22 cellular contexts compared by ENCODE assay signal in the genomic region with DNA sequence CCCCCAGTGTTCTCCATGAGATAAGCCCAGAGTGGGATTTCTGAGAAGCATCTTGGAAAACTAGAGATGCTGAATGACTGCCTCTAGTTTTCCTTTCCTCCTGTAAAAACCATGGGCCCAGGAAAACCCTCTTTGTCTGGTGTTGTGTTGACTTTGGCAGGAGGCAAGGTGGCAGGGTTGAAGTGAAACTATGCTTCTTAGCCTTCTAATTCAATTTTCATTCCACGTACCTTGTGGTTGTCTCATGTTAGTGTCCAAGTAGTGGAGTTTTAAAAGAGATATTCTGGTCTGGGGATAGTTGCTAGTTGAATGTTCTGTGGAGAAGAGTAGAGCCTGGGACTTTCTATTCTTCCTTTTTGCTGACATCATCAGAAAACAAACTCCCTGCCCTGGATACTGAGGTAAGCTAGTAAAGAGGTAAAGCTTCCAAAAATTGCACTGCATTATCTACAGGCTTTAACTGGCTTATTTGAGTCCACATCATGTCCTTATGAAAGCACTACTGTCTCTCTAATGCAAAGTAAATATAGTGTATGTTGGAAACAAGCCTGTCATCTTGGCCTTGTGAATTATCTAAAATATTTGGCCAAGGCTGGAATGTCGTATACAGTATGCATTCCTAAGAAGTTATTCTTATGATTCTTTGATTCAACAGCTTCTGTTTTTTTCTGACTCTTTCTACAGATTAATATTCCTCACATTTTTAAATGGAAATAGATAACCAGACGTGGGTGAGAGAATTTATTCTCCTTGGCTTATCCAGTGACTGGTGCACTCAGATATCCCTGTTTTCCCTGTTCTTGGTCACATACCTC. TPM values are rescaled to one million over a fixed set of nuclear protein-coding genes. Genes with fewer than 3 reads are reported as not detected.
DNase-seq lines count a peak whose midpoint lies in the region; ATAC-seq and TF ChIP-seq lines count a peak whose summit lies in the region.
"Had no signal": no experiment of that assay in that cellular context is flagged by ENCODE, and none has a peak within 500 bp of the region (broad histone marks: within the 10 kb centered on the region; RNA-seq: fewer than 3 reads in every experiment).

A gene with protein sequence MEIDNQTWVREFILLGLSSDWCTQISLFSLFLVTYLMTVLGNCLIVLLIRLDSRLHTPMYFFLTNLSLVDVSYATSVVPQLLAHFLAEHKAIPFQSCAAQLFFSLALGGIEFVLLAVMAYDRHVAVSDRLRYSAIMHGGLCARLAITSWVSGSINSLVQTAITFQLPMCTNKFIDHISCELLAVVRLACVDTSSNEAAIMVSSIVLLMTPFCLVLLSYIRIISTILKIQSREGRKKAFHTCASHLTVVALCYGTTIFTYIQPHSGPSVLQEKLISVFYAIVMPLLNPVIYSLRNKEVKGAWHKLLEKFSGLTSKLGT (plus strand): TSS at position 708 of the 815 bp plus-strand sequence. CDS start 0 bp downstream, at position 708.

- no peak within 1 kb of the TSS for H3K4me2 ChIP-seq in PC-3 (ENCODE audit: low read length)

- no peaks in the 10 kb centered on the region for H3F3A ChIP-seq in PC-3 (ENCODE audit: low read length, unreplicated experiment)

- POLR2A ChIA-PET in PC-3 (lab: Charles Lee; ENCODE audit: unreplicated experiment): no interaction called here

- TF ChIP-seq CTCF in AG09309 (IDR thresholded peaks at IDR 0.05; ENCODE audit: control insufficient read depth, insufficient read depth, low read depth, low read length, missing control alignments) (no peak), PC-3 (conservative IDR thresholded peaks at IDR 0.05; ENCODE audit: low read depth, low read length) (no peak), nephron progenitor cell (IDR thresholded peaks at IDR 0.05) (no peak), gastroesophageal sphincter (IDR thresholded peaks at IDR 0.05) (no peak)

- BruUV-seq in PC-3 (replicated peaks; lab: Mats Ljungman, UMichigan): no TSS peak

- H3K4me1 Mint-ChIP-seq in nephron progenitor cell: no peaks in the 10 kb centered on the region

- no peaks in the 10 kb centered on the region for H3K79me2 ChIP-seq in PC-3 (ENCODE audit: low read length)

- H3K27ac ChIP-seq in PC-3 (ENCODE audit: low read length) (no peak within 1 kb of the TSS), gastroesophageal sphincter (no peak within 1 kb of the TSS)
- H3K27ac ChIP-seq: C4-2B, cardiac muscle cell, esophagus squamous epithelium, neutrophil had no signal

- peaks cover 10% of the 10 kb centered on the region for H3K27me3 Mint-ChIP-seq in nephron progenitor cell (ENCODE audit: low read depth, poor library complexity)
- H3K27me3 Mint-ChIP-seq: activated CD4-positive, alpha-beta T cell treated with anti-CD3 and anti-CD28 coated beads, Interleukin-2, amount 10 ng/mL, durations not matched to agents 7 days and 5 days had no signal

- ATAC-seq in PC-3 (peak; percentile 64), gastroesophageal sphincter (no peak)
- ATAC-seq: left lobe of liver, mucosa of descending colon, sciatic nerve had no signal

- no peak for TF ChIP-seq POLR2A in gastroesophageal sphincter (IDR thresholded peaks at IDR 0.05)

- intact Hi-C loops in PC-3 (cut with micrococcal nuclease): no loop called here

- H3K4me3 ChIP-seq in AG09309 (ENCODE audit: control insufficient read depth, low read depth, low read length) (no peak within 1 kb of the TSS), PC-3 (ENCODE audit: low read length) (no peak within 1 kb of the TSS), gastroesophageal sphincter (no peak within 1 kb of the TSS)
- H3K4me3 ChIP-seq: cardiac muscle cell, esophagus squamous epithelium, mucosa of descending colon had no signal

- DNase-seq in AG09309 (ENCODE audit: low read depth) (peak; percentile 11), PC-3 (peak; percentile 17), dedifferentiated amniotic fluid mesenchymal stem cell (ENCODE audit: extremely low spot score) (peak; percentile 80), nephron progenitor cell (no peak), SW480 (ENCODE audit: low spot score) (no peak), islet precursor cell (no peak), pons (ENCODE audit: low spot score) (no peak)
- DNase-seq: activated CD4-positive, alpha-beta T cell treated with anti-CD3 and anti-CD28 coated beads, Interleukin-2, amount 10 ng/mL, durations not matched to agents 7 days and 5 days; effector CD8-positive, alpha-beta T cell; esophagus squamous epithelium; H9; Kasumi-1; mucosa of descending colon; stimulated activated CD4-positive, alpha-beta T cell treated with anti-CD3 and anti-CD28 coated beads, Interleukin-2, amount 100 ng/mL, for 48 hours; SW 1271 had no signal

- H3K9me3 ChIP-seq in PC-3 (ENCODE audit: low read length) (no peaks in the 10 kb centered on the region), gastroesophageal sphincter (no peaks in the 10 kb centered on the region)
- H3K9me3 ChIP-seq: esophagus squamous epithelium, mucosa of descending colon, neutrophil had no signal

- peak within 1 kb of the TSS; percentile 30 for H3K27ac Mint-ChIP-seq in nephron progenitor cell
- H3K27ac Mint-ChIP-seq: activated CD4-positive, alpha-beta T cell treated with anti-CD3 and anti-CD28 coated beads, Interleukin-2, amount 10 ng/mL, durations not matched to agents 7 days and 5 days; H9 had no signal

- WGBS in gastroesophageal sphincter (ENCODE audit: low coverage in 1 of 2), 2 donors: 37 to 46% methylated on average over 3 of the region's 3 CpGs

- H3K36me3 Mint-ChIP-seq in nephron progenitor cell (ENCODE audit: low read depth): no peaks in the 10 kb centered on the region

- CTCF ChIA-PET in PC-3 (lab: Charles Lee): no interaction called here

- H3K4me1 ChIP-seq in PC-3 (ENCODE audit: insufficient read depth, low read length) (no peaks in the 10 kb centered on the region), gastroesophageal sphincter (no peaks in the 10 kb centered on the region)
- H3K4me1 ChIP-seq: esophagus squamous epithelium had no signal

- H3K9ac ChIP-seq in PC-3 (ENCODE audit: low read length): no peak within 1 kb of the TSS

- TF ChIP-seq EP300 in gastroesophageal sphincter (IDR thresholded peaks at IDR 0.05): no peak

- no peaks in the 10 kb centered on the region for H3K9me2 ChIP-seq in PC-3 (replicated peaks; ENCODE audit: low read length)

- H3K27me3 ChIP-seq in PC-3 (ENCODE audit: low read length) (no peaks in the 10 kb centered on the region), gastroesophageal sphincter (no peaks in the 10 kb centered on the region)
- H3K27me3 ChIP-seq: cardiac muscle cell, esophagus squamous epithelium, neutrophil had no signal

- H4K20me1 ChIP-seq in PC-3 (ENCODE audit: low read length): no peaks in the 10 kb centered on the region

- no peak within 1 kb of the TSS for H3K4me3 Mint-ChIP-seq in nephron progenitor cell
- H3K4me3 Mint-ChIP-seq: activated CD4-positive, alpha-beta T cell treated with anti-CD3 and anti-CD28 coated beads, Interleukin-2, amount 10 ng/mL, durations not matched to agents 7 days and 5 days; H9 had no signal

- peaks cover 4% of the 10 kb centered on the region for H3K9me3 Mint-ChIP-seq in nephron progenitor cell
- H3K9me3 Mint-ChIP-seq: activated CD4-positive, alpha-beta T cell treated with anti-CD3 and anti-CD28 coated beads, Interleukin-2, amount 10 ng/mL, durations not matched to agents 7 days and 5 days; H9 had no signal

- no peak within 1 kb of the TSS for H2AFZ ChIP-seq in PC-3 (ENCODE audit: low read length)

- H3K36me3 ChIP-seq in PC-3 (ENCODE audit: low read depth, low read length): no peaks in the 10 kb centered on the region
- H3K36me3 ChIP-seq in gastroesophageal sphincter: no peaks in the 10 kb centered on the region
- H3K36me3 ChIP-seq: cardiac muscle cell, esophagus squamous epithelium, neutrophil had no signal

RNA-seq across cellular contexts. Expression of the gene that starts here (rescaled TPM):
- not detected in 2 replicates for total RNA-seq in PC-3 (2014; rRNA removed)
- not detected for total RNA-seq in gastroesophageal sphincter
- total RNA-seq: activated CD4-positive, alpha-beta T cell treated with anti-CD3 and anti-CD28 coated beads, Interleukin-2, amount 10 ng/mL, durations not matched to agents 7 days and 5 days; cardiac muscle cell; esophagus squamous epithelium; H9; left lobe of liver; mucosa of descending colon; RPMI7951; sciatic nerve had no signal

Comparison
In these comparisons a context has a peak if more than half of its experiments do, and no peak if none do; other contexts are left out.
1. Peak in DNase-seq and ATAC-seq in PC-3; RNA of the gene not detected or under 1 TPM.
2. DNase-seq: peak in AG09309 (single experiment) and dedifferentiated amniotic fluid mesenchymal stem cell (single experiment); none in nephron progenitor cell (single experiment), SW480 (single experiment), islet precursor cell (single experiment) and pons (single experiment).